Comparison of ENCODE assay signal across 24 cellular contexts in genomic region chr5:11258001-11258400, GRCh38.
"Had no signal": no experiment of that assay in that cellular context is flagged by ENCODE, and none has a peak within 500 bp of the region (broad histone marks: within the 10 kb centered on the region; RNA-seq: fewer than 3 reads in every experiment).

No MANE protein-coding gene starts in this region.

- H3K27ac Mint-ChIP-seq: natural killer cell; nephron; neural progenitor cell; progenitor cell of endocrine pancreas; stimulated activated effector memory CD8-positive, alpha-beta T cell treated with anti-CD3 and anti-CD28 coated beads, Interleukin-12 subunit alpha, Interleukin-12 subunit beta, amount 100 ng/mL, for 72 hours; stimulated activated naive B cell treated with anti-CD40 and anti-IgM and Interleukin-4, amounts not matched to agents 10 μg/mL and 1 μg/mL and 100 μg/mL, for 72 hours; stimulated activated naive CD8-positive, alpha-beta T cell treated with anti-CD3 and anti-CD28 coated beads, Interleukin-15, Interleukin-2, amounts not matched to agents 100 ng/mL and 50 ng/mL, for 24 hours had no signal

- H3K4me1 Mint-ChIP-seq: neural progenitor cell; stimulated activated effector memory CD8-positive, alpha-beta T cell treated with anti-CD3 and anti-CD28 coated beads, Interleukin-12 subunit alpha, Interleukin-12 subunit beta, amount 100 ng/mL, for 72 hours; stimulated activated naive B cell treated with anti-CD40 and anti-IgM and Interleukin-4, amounts not matched to agents 10 μg/mL and 1 μg/mL and 100 μg/mL, for 72 hours had no signal

- DNase-seq: natural killer cell; occipital lobe; ovary; posterior cingulate gyrus; psoas muscle; right cardiac atrium; right lobe of liver; sigmoid colon; small intestine; stimulated activated CD4-positive, alpha-beta T cell treated with anti-CD3 and anti-CD28 coated beads, Interleukin-15, amount 100 ng/mL, for 24 hours; stimulated activated CD4-positive, alpha-beta T cell treated with anti-CD3 and anti-CD28 coated beads, Interleukin-2, amount 100 ng/mL, for 24 hours; stimulated activated CD4-positive, alpha-beta T cell treated with anti-CD3 and anti-CD28 coated beads, Interleukin-2, amount 100 ng/mL, for 48 hours; stimulated activated CD4-positive, alpha-beta T cell treated with anti-CD3 and anti-CD28 coated beads, Interleukin-4, amount 100 ng/mL, for 24 hours; stimulated activated naive B cell treated with anti-CD40 and anti-IgM and Interleukin-4, amounts not matched to agents 10 μg/mL and 1 μg/mL and 100 μg/mL, for 72 hours; stimulated activated naive CD4-positive, alpha-beta T cell treated with Interleukin-2 at 50 U/mL for 16 hours; stomach; thyroid gland; trophoblast cell; upper lobe of left lung had no signal

- H3K4me3 Mint-ChIP-seq: natural killer cell; nephron; neural progenitor cell; stimulated activated effector memory CD8-positive, alpha-beta T cell treated with anti-CD3 and anti-CD28 coated beads, Interleukin-12 subunit alpha, Interleukin-12 subunit beta, amount 100 ng/mL, for 72 hours; stimulated activated naive B cell treated with anti-CD40 and anti-IgM and Interleukin-4, amounts not matched to agents 10 μg/mL and 1 μg/mL and 100 μg/mL, for 72 hours; stimulated activated naive CD8-positive, alpha-beta T cell treated with anti-CD3 and anti-CD28 coated beads, Interleukin-15, Interleukin-2, amounts not matched to agents 100 ng/mL and 50 ng/mL, for 24 hours had no signal

- ATAC-seq: natural killer cell; psoas muscle; right cardiac atrium; right lobe of liver; stimulated activated effector memory CD8-positive, alpha-beta T cell treated with anti-CD3 and anti-CD28 coated beads, Interleukin-12 subunit alpha, Interleukin-12 subunit beta, amount 100 ng/mL, for 72 hours; stimulated activated naive B cell treated with anti-CD40 and anti-IgM and Interleukin-4, amounts not matched to agents 10 μg/mL and 1 μg/mL and 100 μg/mL, for 72 hours had no signal

- H3K9me3 Mint-ChIP-seq: natural killer cell; nephron; neural progenitor cell; stimulated activated effector memory CD8-positive, alpha-beta T cell treated with anti-CD3 and anti-CD28 coated beads, Interleukin-12 subunit alpha, Interleukin-12 subunit beta, amount 100 ng/mL, for 72 hours; stimulated activated naive CD8-positive, alpha-beta T cell treated with anti-CD3 and anti-CD28 coated beads, Interleukin-15, Interleukin-2, amounts not matched to agents 100 ng/mL and 50 ng/mL, for 24 hours had no signal

- H3K27me3 Mint-ChIP-seq: stimulated activated naive B cell treated with anti-CD40 and anti-IgM and Interleukin-4, amounts not matched to agents 10 μg/mL and 1 μg/mL and 100 μg/mL, for 72 hours; stimulated activated naive CD8-positive, alpha-beta T cell treated with anti-CD3 and anti-CD28 coated beads, Interleukin-15, Interleukin-2, amounts not matched to agents 100 ng/mL and 50 ng/mL, for 24 hours had no signal

- H3K36me3 Mint-ChIP-seq: natural killer cell; stimulated activated effector memory CD8-positive, alpha-beta T cell treated with anti-CD3 and anti-CD28 coated beads, Interleukin-12 subunit alpha, Interleukin-12 subunit beta, amount 100 ng/mL, for 72 hours; stimulated activated naive B cell treated with anti-CD40 and anti-IgM and Interleukin-4, amounts not matched to agents 10 μg/mL and 1 μg/mL and 100 μg/mL, for 72 hours had no signal
